Comparison of ENCODE assay signal across 19 cellular contexts in the genomic region with DNA sequence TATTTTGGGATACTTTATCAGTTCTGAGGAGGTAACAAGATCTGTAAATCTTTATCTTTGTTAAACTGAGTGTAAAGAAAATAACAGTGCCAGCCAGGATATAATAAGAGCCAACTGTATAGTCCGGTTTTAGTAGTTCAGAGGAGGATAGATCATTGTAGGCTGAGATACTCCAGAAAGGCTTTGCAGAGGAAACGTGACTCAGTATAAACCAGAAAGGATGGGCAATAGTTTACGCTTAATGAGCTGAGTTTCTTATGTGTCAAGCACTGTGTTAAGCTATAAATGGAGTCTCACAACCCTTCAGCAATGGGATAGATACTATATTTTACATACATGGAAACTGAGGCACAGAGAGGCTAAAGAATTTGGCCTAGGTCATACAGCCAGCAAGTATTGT. TPM values are rescaled to one million over a fixed set of nuclear protein-coding genes. Genes with fewer than 3 reads are reported as not detected.
DNase-seq lines count a peak whose midpoint lies in the region; ATAC-seq, FAIRE-seq and TF ChIP-seq lines count a peak whose summit lies in the region.
"Had no signal": no experiment of that assay in that cellular context is flagged by ENCODE, and none has a peak within 500 bp of the region (broad histone marks: within the 10 kb centered on the region; RNA-seq: fewer than 3 reads in every experiment).

No MANE protein-coding gene starts in this region.

- H3K36me3 ChIP-seq in colonic mucosa (no peaks in the 10 kb centered on the region), thyroid gland (no peaks in the 10 kb centered on the region)

- peak overlapping the region; percentile 0 for H3K4me3 Mint-ChIP-seq in activated CD8-positive, alpha-beta T cell treated with anti-CD3 and anti-CD28 coated beads for 36 hours
- H3K4me3 Mint-ChIP-seq: T-helper 17 cell had no signal

- H3K27me3 Mint-ChIP-seq in activated CD8-positive, alpha-beta T cell treated with anti-CD3 and anti-CD28 coated beads for 36 hours, result no peaks in the 10 kb centered on the region
- H3K27me3 Mint-ChIP-seq: naive thymus-derived CD8-positive, alpha-beta T cell; T-helper 17 cell had no signal

- no peak for TF ChIP-seq POLR2A in thyroid gland (IDR thresholded peaks at IDR 0.05)

- intact Hi-C loops in activated CD8-positive, alpha-beta T cell treated with anti-CD3 and anti-CD28 coated beads for 36 hours (cut with micrococcal nuclease), result no loop called here
- intact Hi-C loops in colonic mucosa (cut with DNase I), result no loop called here
- intact Hi-C loops in thyroid gland (cut with DNase I), result no loop called here

- ATAC-seq in activated CD8-positive, alpha-beta T cell treated with anti-CD3 and anti-CD28 coated beads for 36 hours, result no peak
- no peak for ATAC-seq in HG03342 (IDR thresholded peaks at IDR 0.05; ENCODE audit: unreplicated experiment)
- ATAC-seq: A549; naive thymus-derived CD8-positive, alpha-beta T cell; T-helper 17 cell had no signal

- peaks cover 24% of the 10 kb centered on the region for H3K36me3 Mint-ChIP-seq in activated CD8-positive, alpha-beta T cell treated with anti-CD3 and anti-CD28 coated beads for 36 hours (ENCODE audit: low read depth)

- H3K4me1 ChIP-seq in colonic mucosa (peaks cover 8% of the 10 kb centered on the region), thyroid gland (peaks cover 8 to 17% of the 10 kb centered on the region in 2 donors)

- no peak overlapping the region for H3K27ac Mint-ChIP-seq in activated CD8-positive, alpha-beta T cell treated with anti-CD3 and anti-CD28 coated beads for 36 hours
- H3K27ac Mint-ChIP-seq: T-helper 17 cell had no signal

- H3K9ac ChIP-seq in colonic mucosa (ENCODE audit: low read depth in 2 of 2, low read length in 2 of 2), result no peak overlapping the region

- H3K4me1 Mint-ChIP-seq in activated CD8-positive, alpha-beta T cell treated with anti-CD3 and anti-CD28 coated beads for 36 hours (ENCODE audit: low read depth), result peaks cover 50% of the 10 kb centered on the region

- no peaks in the 10 kb centered on the region for H3K27me3 ChIP-seq in colonic mucosa
- no peaks in the 10 kb centered on the region for H3K27me3 ChIP-seq in thyroid gland

- POLR2A ChIA-PET in activated CD8-positive, alpha-beta T cell treated with anti-CD3 and anti-CD28 coated beads for 36 hours (lab: Charles Lee), result no interaction called here

- no peak overlapping the region for H3K4me3 ChIP-seq in fibroblast of the aortic adventitia (ENCODE audit: low read depth, low read length)
- H3K4me3 ChIP-seq in colonic mucosa, result no peak overlapping the region
- H3K4me3 ChIP-seq in thyroid gland (replicated peaks in 1 of 3), result no peak overlapping the region
- H3K4me3 ChIP-seq: A549, left ventricle myocardium inferior had no signal

- CTCF ChIA-PET in activated CD8-positive, alpha-beta T cell treated with anti-CD3 and anti-CD28 coated beads for 36 hours (lab: Charles Lee), result no interaction called here

- no peaks in the 10 kb centered on the region for H3K9me3 Mint-ChIP-seq in activated CD8-positive, alpha-beta T cell treated with anti-CD3 and anti-CD28 coated beads for 36 hours
- H3K9me3 Mint-ChIP-seq: naive thymus-derived CD8-positive, alpha-beta T cell had no signal

- no peaks in the 10 kb centered on the region for H3K9me3 ChIP-seq in colonic mucosa
- H3K9me3 ChIP-seq in thyroid gland, result no peaks in the 10 kb centered on the region
- H3K9me3 ChIP-seq: A549, left ventricle myocardium inferior had no signal

- peak; percentile 26 for FAIRE-seq in GM19239 (lab: Jason Lieb, UNC)
- FAIRE-seq: A549, bronchial epithelial cell had no signal

- WGBS in thyroid gland, 2 donors, result 82 to 86% methylated on average over 3 of the region's 3 CpGs

- no peak for TF ChIP-seq CTCF in activated CD8-positive, alpha-beta T cell treated with anti-CD3 and anti-CD28 coated beads for 36 hours (IDR thresholded peaks at IDR 0.05)
- TF ChIP-seq CTCF in fibroblast of the aortic adventitia (IDR thresholded peaks at IDR 0.05; ENCODE audit: insufficient read depth, low read length), result no peak
- TF ChIP-seq CTCF in colonic mucosa (IDR thresholded peaks at IDR 0.05), result no peak
- TF ChIP-seq CTCF in thyroid gland (IDR thresholded peaks at IDR 0.05), result no peak

- peak; percentile 12 for DNase-seq in SIG-M5 treated with dmso at 0.1 percent for 504 hours (lab: John Stamatoyannopoulos, UW; ENCODE audit: unreplicated experiment)
- DNase-seq in SIG-M5 (lab: John Stamatoyannopoulos, UW), result no peak
- DNase-seq in GM19239 (ENCODE audit: insufficient read length, low spot score), result no peak
- no peak for DNase-seq in activated CD8-positive, alpha-beta T cell treated with anti-CD3 and anti-CD28 coated beads for 36 hours
- peak; percentile 18 for DNase-seq in fibroblast of the aortic adventitia (ENCODE audit: low read depth)
- no peak for DNase-seq in colonic mucosa
- no peak for DNase-seq in thyroid gland
- DNase-seq: activated effector memory CD4-positive, alpha-beta T cell treated with Interleukin-2 at 50 U/mL for 16 hours; effector CD4-positive, alpha-beta T cell; foreskin melanocyte; left ventricle myocardium inferior; naive thymus-derived CD8-positive, alpha-beta T cell; NCI-H1930; NCI-H748 treated with DMSO at 0.1 percent for 48 hours; stimulated activated CD4-positive, alpha-beta T cell treated with anti-CD3 and anti-CD28 coated beads, Interleukin-1b, Interleukin-23, amount 100 ng/mL, for 48 hours; T-helper 17 cell had no signal

- H3K27ac ChIP-seq in colonic mucosa, result no peak overlapping the region
- H3K27ac ChIP-seq in thyroid gland, result no peak overlapping the region
- H3K27ac ChIP-seq: A549, left ventricle myocardium inferior had no signal

RNA-seq across cellular contexts. Expression of a gene that starts 3.8 kb away (rescaled TPM):
- 10 to 100 TPM; 14.1 to 15.4 TPM for total RNA-seq in activated CD8-positive, alpha-beta T cell treated with anti-CD3 and anti-CD28 coated beads for 36 hours
- total RNA-seq in fibroblast of the aortic adventitia (ENCODE audit: low replicate concordance) (3.7 and 3.8 TPM in 2 replicates), colonic mucosa (1 to 10 TPM; 2.4 to 3.0 TPM), thyroid gland (10 to 100 TPM in 1 of 4 donors, 1 to 10 TPM in 3; 6.0 to 10.7 (median 9.4) TPM)

Comparison
In these comparisons a context has a peak if more than half of its experiments do, and no peak if none do; other contexts are left out.
1. DNase-seq: peak in SIG-M5 treated with dmso at 0.1 percent for 504 hours (single experiment) and fibroblast of the aortic adventitia (single experiment); none in SIG-M5 (single experiment), GM19239 (single experiment), activated CD8-positive, alpha-beta T cell treated with anti-CD3 and anti-CD28 coated beads for 36 hours (single experiment), colonic mucosa (single experiment) and thyroid gland (0 of 2).